In genomic region chr19:49497047-49497789, GRCh38 we compare ENCODE assay signal across 8 cellular contexts. TPM values are rescaled to one million over a fixed set of nuclear protein-coding genes. Genes with fewer than 3 reads are reported as not detected.
A peak's percentile ranks its signal among the peaks of the same experiment; 100 is the strongest.
DNase-seq lines count a peak whose midpoint lies in the region; ATAC-seq, FAIRE-seq and TF ChIP-seq lines count a peak whose summit lies in the region.

No MANE protein-coding gene starts in this region.

- in situ Hi-C loops in K562 (cut with MboI): loop anchor here (10.0 kb wide), 1 partner anchor 378 kb away; the partner anchor contains the start of genes AKT1S1 and TBC1D17

- H3K4me3 ChIP-seq in CD4-positive, CD25-positive, alpha-beta regulatory T cell (ENCODE audit: low read depth, low read length): peak overlapping the region; percentile 97
- H3K4me3 ChIP-seq in K562: peak overlapping the region; percentile 89

- H4K20me1 ChIP-seq in K562 (replicated peaks; ENCODE audit: control insufficient read depth, insufficient read depth, low read length): peaks cover 32% of the 10 kb centered on the region

- WGBS in K562 (ENCODE audit: insufficient coverage, low coverage, missing lambda C conversion rate): 0% methylated on average over 22 of the region's 22 CpGs

- H3K4me3 Mint-ChIP-seq in CD4-positive, CD25-positive, alpha-beta regulatory T cell: peak overlapping the region; percentile 91 to 100 (median 100)
- peak overlapping the region; percentile 99 to 100 (median 100) for H3K4me3 Mint-ChIP-seq in T-cell

- peaks cover 10% of the 10 kb centered on the region for H3K27me3 Mint-ChIP-seq in CD4-positive, CD25-positive, alpha-beta regulatory T cell
- no peaks in the 10 kb centered on the region for H3K27me3 Mint-ChIP-seq in T-cell

- no peaks in the 10 kb centered on the region for H3K9me3 Mint-ChIP-seq in CD4-positive, CD25-positive, alpha-beta regulatory T cell
- H3K9me3 Mint-ChIP-seq in T-cell: no peaks in the 10 kb centered on the region

- H3K9me3 ChIP-seq in CD4-positive, CD25-positive, alpha-beta regulatory T cell (ENCODE audit: control insufficient read depth in 2 of 2, low read length in 2 of 2): no peaks in the 10 kb centered on the region
- H3K9me3 ChIP-seq in K562 (replicated peaks; ENCODE audit: control insufficient read depth, insufficient read depth, low read depth, low read length): no peaks in the 10 kb centered on the region

- H2AFZ ChIP-seq in K562 (ENCODE audit: low read depth, low read length): no peak overlapping the region; the same call in 1 of the 2 replicates

- CTCF ChIA-PET in T-cell (lab: Charles Lee) (interaction anchor here in 1 of 2 donors (0.6 to 1.8 kb wide), 2 partner anchors 24 to 72 kb away, joined by 5 read pairs; no protein-coding TSS in a partner anchor), K562 (lab: Yijun Ruan, JAX; ENCODE audit: low intra/inter-chr PET ratio) (interaction anchor here (0.6 kb wide), 1 partner anchor 31 kb away, joined by 4 read pairs; no protein-coding TSS in a partner anchor)

- TF ChIP-seq EP300 in K562 (IDR thresholded peaks at IDR 0.05; ENCODE audit: low read length): no peak

- H3K9me1 ChIP-seq in K562 (ENCODE audit: control insufficient read depth, insufficient read depth, low read length): peaks cover 7% of the 10 kb centered on the region

- H3K36me3 Mint-ChIP-seq in CD4-positive, CD25-positive, alpha-beta regulatory T cell: peaks cover 27% of the 10 kb centered on the region
- peaks cover 44% of the 10 kb centered on the region for H3K36me3 Mint-ChIP-seq in T-cell

- H3K27me3 ChIP-seq in CD4-positive, CD25-positive, alpha-beta regulatory T cell (ENCODE audit: control insufficient read depth, insufficient read depth, low read length): no peaks in the 10 kb centered on the region
- no peaks in the 10 kb centered on the region for H3K27me3 ChIP-seq in K562 (ENCODE audit: control insufficient read depth in 2 of 2, insufficient read depth in 2 of 2, low read length in 2 of 2)

- POLR2A ChIA-PET in T-cell (lab: Charles Lee) (no interaction called here), K562 (lab: Yijun Ruan, JAX) (interaction anchor here (0.6 to 2.2 kb wide), 7 partner anchors 9 to 220 kb away, joined by 3 to 11 read pairs (median 3); partner anchors contain the start of genes NOSIP and RRAS)

- peaks cover 10 to 65% (median 35%) of the 10 kb centered on the region in 4 donors for H3K4me1 Mint-ChIP-seq in CD4-positive, CD25-positive, alpha-beta regulatory T cell
- peaks cover 58 to 66% (median 66%) of the 10 kb centered on the region in 3 donors for H3K4me1 Mint-ChIP-seq in T-cell

- peak overlapping the region; percentile 97 for H3K4me2 ChIP-seq in K562 (ENCODE audit: insufficient read depth, low read length)

- peaks cover 35% of the 10 kb centered on the region for H3K79me2 ChIP-seq in K562 (ENCODE audit: control insufficient read depth, insufficient read depth, low read length)

- intact Hi-C loops in K562 (cut with micrococcal nuclease): no loop called here

- peaks cover 31% of the 10 kb centered on the region for H3K36me3 ChIP-seq in CD4-positive, CD25-positive, alpha-beta regulatory T cell (ENCODE audit: control insufficient read depth, insufficient read depth, low read length)
- peaks cover 43% of the 10 kb centered on the region for H3K36me3 ChIP-seq in K562 (ENCODE audit: control insufficient read depth, insufficient read depth, low read length)

- TF ChIP-seq POLR2A in K562 (conservative IDR thresholded peaks at IDR 0.05): peak; percentile 68

- no peak for TF ChIP-seq RAD21 in K562 (CRISPR knock-in tag; conservative IDR thresholded peaks at IDR 0.05 in 1 of 2, IDR thresholded peaks at IDR 0.05 in 1 of 2)

- DNase-seq in CD4-positive, CD25-positive, alpha-beta regulatory T cell: peak; percentile 72 to 92 (median 78)
- DNase-seq in HUDEP-2 (lab: John Stamatoyannopoulos, UW; ENCODE audit: unreplicated experiment in 76 of 76): peak in 69 of 76 experiments; percentile 52 to 90 (median 80)
- DNase-seq in T-cell: peak; percentile 57 to 85 (median 76)
- DNase-seq in K562 (ENCODE audit: extremely low read depth in 1 of 4, low spot score in 3 of 4): peak; percentile 47 to 89 (median 63)
- DNase-seq in iPS-NIHi11 (ENCODE audit: low spot score): peak; percentile 32
- peak; percentile 77 for DNase-seq in stimulated activated CD4-positive, alpha-beta T cell treated with anti-CD3 and anti-CD28 coated beads, Interleukin-1b, Interleukin-23, amount 100 ng/mL, for 48 hours
- DNase-seq in NCI-H1092 (lab: John Stamatoyannopoulos, UW): no peak

- peak overlapping the region; percentile 96 to 99 (median 99) for H3K27ac Mint-ChIP-seq in CD4-positive, CD25-positive, alpha-beta regulatory T cell
- H3K27ac Mint-ChIP-seq in T-cell: peak overlapping the region; percentile 95 to 100

- peak overlapping the region; percentile 96 to 99 for H3K9ac ChIP-seq in K562 (ENCODE audit: insufficient read depth in 1 of 2, low read depth in 2 of 2, low read length in 2 of 2)

- no peak for TF ChIP-seq CTCF in K562 (IDR thresholded peaks at IDR 0.05 in 2 of 3, conservative IDR thresholded peaks at IDR 0.05 in 1 of 3; ENCODE audit: insufficient read depth in 2 of 3, low read depth in 1 of 3, low read length in 3 of 3)

- peaks cover 56% of the 10 kb centered on the region for H3K4me1 ChIP-seq in CD4-positive, CD25-positive, alpha-beta regulatory T cell (ENCODE audit: control insufficient read depth, insufficient read depth, low read length, poor library complexity, severe bottlenecking)
- peaks cover 33 to 44% of the 10 kb centered on the region in 2 experiments; a peak in 4 of 5 replicates for H3K4me1 ChIP-seq in K562 (replicated peaks in 1 of 2; ENCODE audit: control insufficient read depth in 2 of 2, insufficient read depth in 2 of 2, low read length in 2 of 2)

- FAIRE-seq in K562 (lab: Jason Lieb, UNC): peak; percentile 51

- peak overlapping the region; percentile 99 for H3K27ac ChIP-seq in CD4-positive, CD25-positive, alpha-beta regulatory T cell (ENCODE audit: insufficient read depth, low read length, poor library complexity, severe bottlenecking)
- H3K27ac ChIP-seq in K562 (ENCODE audit: extremely low read depth, low read depth, low read length): peak overlapping the region; percentile 94

- ATAC-seq in CD4-positive, CD25-positive, alpha-beta regulatory T cell (ENCODE audit: low read depth in 2 of 2): no peak
- ATAC-seq in T-cell (replicated peaks in 1 of 4): peak in 2 of 4 experiments; percentile 3 to 12
- ATAC-seq in K562: peak; percentile 37
- no peak for ATAC-seq in HG02884 (IDR thresholded peaks at IDR 0.05; ENCODE audit: unreplicated experiment)

- no TSS peak for BruUV-seq in K562 (replicated peaks; lab: Mats Ljungman, UMichigan)

RNA-seq across cellular contexts. Expression of gene RPS11, which starts 1.0 kb away (rescaled TPM):
- total RNA-seq in CD4-positive, CD25-positive, alpha-beta regulatory T cell: 2,000 TPM
- polyA plus RNA-seq in CD4-positive, CD25-positive, alpha-beta regulatory T cell: 1,000 to 10,000 TPM; 1,810 to 2,513 (median 2,330) TPM
- total RNA-seq in T-cell (1,000 to 10,000 TPM; 2,401 to 3,215 (median 2,914) TPM), K562 (2014; rRNA removed) (4,429 and 4,457 TPM in 2 replicates), K562 (2014; rRNA removed; fragmentation: Illumina TruSeq; extraction: Trizol) (3,727 and 4,095 TPM in 2 replicates), K562 (2015; rRNA removed; fragmentation: Illumina TruSeq; extraction: Trizol) (4,584 and 4,811 TPM in 2 replicates), K562 (2021) (2,569 and 2,586 TPM in 2 replicates)
- total RNA-seq in K562 (2011; cell fraction: chromatin; rRNA removed; ENCODE audit: low replicate concordance): 240 and 424 TPM in 2 replicates
- 713 and 872 TPM in 2 replicates for total RNA-seq in K562 (2011; cell fraction: nucleolus; rRNA removed)
- 819 and 1,369 TPM in 2 replicates for total RNA-seq in K562 (2011; cell fraction: nucleoplasm; rRNA removed)
- polyA plus RNA-seq in K562 (2011; rRNA removed) (3,634 and 4,412 TPM in 2 replicates), K562 (2014; fragmentation: Illumina TruSeq; extraction: Trizol) (9,049 and 9,152 TPM in 2 replicates), K562 (2014; fragmentation: Nextera tagmentation; extraction: Ambion mirVana) (1,000 to 10,000 TPM; 3,635 to 4,338 TPM), K562 (2014; rRNA removed) (4,533 and 5,388 TPM in 2 replicates)
- polyA plus RNA-seq in K562 (2011; cell fraction: cytosol; rRNA removed): 6,629 and 8,365 TPM in 2 replicates
- 1,560 and 2,176 TPM in 2 replicates for polyA plus RNA-seq in K562 (2011; cell fraction: nucleus; rRNA removed)
- 4,370 and 4,381 TPM in 2 replicates for polyA plus RNA-seq in K562 (2012)
- 1,200 and 1,243 TPM in 2 replicates for polyA minus RNA-seq in K562 (2011; rRNA and poly(A)+ RNA removed)
- 776 and 786 TPM in 2 replicates for polyA minus RNA-seq in K562 (2011; cell fraction: cytosol; rRNA and poly(A)+ RNA removed)
- 241 and 515 TPM in 2 replicates for polyA minus RNA-seq in K562 (2011; cell fraction: nucleus; rRNA and poly(A)+ RNA removed)

RNA-seq across cellular contexts. Expression of gene RPL13A, which starts 9.8 kb away (rescaled TPM):
- total RNA-seq in CD4-positive, CD25-positive, alpha-beta regulatory T cell: 3,622 TPM
- polyA plus RNA-seq in CD4-positive, CD25-positive, alpha-beta regulatory T cell: 1,000 to 10,000 TPM; 1,768 to 2,996 (median 2,546) TPM
- total RNA-seq in T-cell: 1,000 to 10,000 TPM; 5,307 to 6,396 (median 5,878) TPM
- 424 and 920 TPM in 2 replicates for total RNA-seq in K562 (2011; cell fraction: chromatin; rRNA removed; ENCODE audit: low replicate concordance)
- total RNA-seq in K562 (2011; cell fraction: nucleolus; rRNA removed): 1,992 and 2,335 TPM in 2 replicates
- 1,435 and 2,039 TPM in 2 replicates for total RNA-seq in K562 (2011; cell fraction: nucleoplasm; rRNA removed)
- total RNA-seq in K562 (2014; rRNA removed): 4,435 and 4,908 TPM in 2 replicates
- total RNA-seq in K562 (2014; rRNA removed; fragmentation: Illumina TruSeq; extraction: Trizol): 1,693 and 1,744 TPM in 2 replicates
- total RNA-seq in K562 (2015; rRNA removed; fragmentation: Illumina TruSeq; extraction: Trizol): 2,336 and 2,363 TPM in 2 replicates
- 3,484 and 3,598 TPM in 2 replicates for total RNA-seq in K562 (2021)
- 3,377 and 4,740 TPM in 2 replicates for polyA plus RNA-seq in K562 (2011; rRNA removed)
- 4,156 and 5,491 TPM in 2 replicates for polyA plus RNA-seq in K562 (2011; cell fraction: cytosol; rRNA removed)
- 2,583 and 2,819 TPM in 2 replicates for polyA plus RNA-seq in K562 (2011; cell fraction: nucleus; rRNA removed)
- 5,015 and 6,183 TPM in 2 replicates for polyA plus RNA-seq in K562 (2012)
- polyA plus RNA-seq in K562 (2014; fragmentation: Illumina TruSeq; extraction: Trizol): 2,949 and 2,951 TPM in 2 replicates
- 1,000 to 10,000 TPM; 2,516 to 2,665 TPM for polyA plus RNA-seq in K562 (2014; fragmentation: Nextera tagmentation; extraction: Ambion mirVana)
- polyA plus RNA-seq in K562 (2014; rRNA removed): 5,374 and 5,482 TPM in 2 replicates
- polyA minus RNA-seq in K562 (2011; rRNA and poly(A)+ RNA removed): 823 and 942 TPM in 2 replicates
- polyA minus RNA-seq in K562 (2011; cell fraction: cytosol; rRNA and poly(A)+ RNA removed): 967 and 1,445 TPM in 2 replicates
- polyA minus RNA-seq in K562 (2011; cell fraction: nucleus; rRNA and poly(A)+ RNA removed): 1,358 and 2,443 TPM in 2 replicates

RNA-seq across cellular contexts. Expression of gene FCGRT, which starts 15.2 kb away (rescaled TPM):
- total RNA-seq in CD4-positive, CD25-positive, alpha-beta regulatory T cell: 23.3 TPM
- 10 to 100 TPM; 43.0 to 63.0 (median 49.8) TPM for polyA plus RNA-seq in CD4-positive, CD25-positive, alpha-beta regulatory T cell
- total RNA-seq in T-cell (10 to 100 TPM; 20.3 to 41.5 (median 26.4) TPM), K562 (2014; rRNA removed) (0.77 and 2.8 TPM in 2 replicates), K562 (2014; rRNA removed; fragmentation: Illumina TruSeq; extraction: Trizol) (0.38 and 1.1 TPM in 2 replicates), K562 (2015; rRNA removed; fragmentation: Illumina TruSeq; extraction: Trizol) (1.2 and 1.7 TPM in 2 replicates), K562 (2021) (2.2 and 4.0 TPM in 2 replicates)
- 2.5 and 8.7 TPM in 2 replicates for total RNA-seq in K562 (2011; cell fraction: chromatin; rRNA removed; ENCODE audit: low replicate concordance)
- total RNA-seq in K562 (2011; cell fraction: nucleolus; rRNA removed): 5.9 and 8.0 TPM in 2 replicates
- total RNA-seq in K562 (2011; cell fraction: nucleoplasm; rRNA removed): 4.7 and 6.6 TPM in 2 replicates
- polyA plus RNA-seq in K562 (2011; rRNA removed) (1.0 and 8.6 TPM in 2 replicates), K562 (2014; fragmentation: Illumina TruSeq; extraction: Trizol) (1.4 and 1.6 TPM in 2 replicates), K562 (2014; fragmentation: Nextera tagmentation; extraction: Ambion mirVana) (under 1 TPM; 0.11 to 0.18 TPM), K562 (2014; rRNA removed) (1.8 and 2.2 TPM in 2 replicates)
- 2.7 and 9.7 TPM in 2 replicates for polyA plus RNA-seq in K562 (2011; cell fraction: cytosol; rRNA removed)
- 3.4 and 18.3 TPM in 2 replicates for polyA plus RNA-seq in K562 (2011; cell fraction: nucleus; rRNA removed)
- polyA plus RNA-seq in K562 (2012): 3.5 and 7.8 TPM in 2 replicates
- polyA minus RNA-seq in K562 (2011; rRNA and poly(A)+ RNA removed): 0.56 and 3.3 TPM in 2 replicates
- polyA minus RNA-seq in K562 (2011; cell fraction: cytosol; rRNA and poly(A)+ RNA removed): 1.4 and 10.9 TPM in 2 replicates
- 0.40 and 2.1 TPM in 2 replicates for polyA minus RNA-seq in K562 (2011; cell fraction: nucleus; rRNA and poly(A)+ RNA removed)

RNA-seq across cellular contexts. Expression of gene FLT3LG, which starts 23.2 kb away (rescaled TPM):
- total RNA-seq in CD4-positive, CD25-positive, alpha-beta regulatory T cell: 250 TPM
- polyA plus RNA-seq in CD4-positive, CD25-positive, alpha-beta regulatory T cell: 100 to 1,000 TPM; 103 to 154 (median 112) TPM
- total RNA-seq in T-cell (100 to 1,000 TPM; 238 to 356 (median 260) TPM), K562 (2014; rRNA removed) (0.86 and 2.2 TPM in 2 replicates), K562 (2014; rRNA removed; fragmentation: Illumina TruSeq; extraction: Trizol) (0.35 and 1.1 TPM in 2 replicates), K562 (2015; rRNA removed; fragmentation: Illumina TruSeq; extraction: Trizol) (1.1 and 1.5 TPM in 2 replicates), K562 (2021) (5.0 and 6.4 TPM in 2 replicates)
- 5.7 and 5.8 TPM in 2 replicates for total RNA-seq in K562 (2011; cell fraction: chromatin; rRNA removed; ENCODE audit: low replicate concordance)
- 3.2 and 4.3 TPM in 2 replicates for total RNA-seq in K562 (2011; cell fraction: nucleolus; rRNA removed)
- total RNA-seq in K562 (2011; cell fraction: nucleoplasm; rRNA removed): 5.0 and 5.5 TPM in 2 replicates
- polyA plus RNA-seq in K562 (2011; rRNA removed) (1.2 and 2.5 TPM in 2 replicates), K562 (2014; fragmentation: Illumina TruSeq; extraction: Trizol) (1.4 and 3.4 TPM in 2 replicates), K562 (2014; fragmentation: Nextera tagmentation; extraction: Ambion mirVana) (under 1 TPM; 0.31 to 0.49 TPM), K562 (2014; rRNA removed) (2.8 and 4.2 TPM in 2 replicates)
- polyA plus RNA-seq in K562 (2011; cell fraction: cytosol; rRNA removed): 1.7 and 5.8 TPM in 2 replicates
- 2.3 and 4.0 TPM in 2 replicates for polyA plus RNA-seq in K562 (2011; cell fraction: nucleus; rRNA removed)
- 5.5 and 15.1 TPM in 2 replicates for polyA plus RNA-seq in K562 (2012)
- 0.24 and 0.95 TPM in 2 replicates for polyA minus RNA-seq in K562 (2011; rRNA and poly(A)+ RNA removed)
- 2.0 TPM in 1 of 2 replicates, not detected in the other for polyA minus RNA-seq in K562 (2011; cell fraction: cytosol; rRNA and poly(A)+ RNA removed)
- 0.54 and 1.6 TPM in 2 replicates for polyA minus RNA-seq in K562 (2011; cell fraction: nucleus; rRNA and poly(A)+ RNA removed)

RNA-seq across cellular contexts. Expression of gene RCN3, which starts 30.6 kb away (rescaled TPM):
- total RNA-seq in CD4-positive, CD25-positive, alpha-beta regulatory T cell: 3.6 TPM
- 1 to 10 TPM; 1.5 to 5.5 (median 2.5) TPM for polyA plus RNA-seq in CD4-positive, CD25-positive, alpha-beta regulatory T cell
- total RNA-seq in T-cell (1 to 10 TPM; 1.2 to 5.7 (median 1.3) TPM), K562 (2014; rRNA removed) (14.1 and 17.7 TPM in 2 replicates), K562 (2014; rRNA removed; fragmentation: Illumina TruSeq; extraction: Trizol) (0.70 and 1.3 TPM in 2 replicates), K562 (2015; rRNA removed; fragmentation: Illumina TruSeq; extraction: Trizol) (2.6 and 3.2 TPM in 2 replicates), K562 (2021) (9.0 TPM in 2 replicates)
- total RNA-seq in K562 (2011; cell fraction: chromatin; rRNA removed; ENCODE audit: low replicate concordance): 2.7 and 4.6 TPM in 2 replicates
- 6.2 and 9.2 TPM in 2 replicates for total RNA-seq in K562 (2011; cell fraction: nucleolus; rRNA removed)
- 6.4 and 6.9 TPM in 2 replicates for total RNA-seq in K562 (2011; cell fraction: nucleoplasm; rRNA removed)
- polyA plus RNA-seq in K562 (2011; rRNA removed) (1.6 and 3.3 TPM in 2 replicates), K562 (2014; fragmentation: Illumina TruSeq; extraction: Trizol) (2.0 and 6.4 TPM in 2 replicates), K562 (2014; fragmentation: Nextera tagmentation; extraction: Ambion mirVana) (under 1 TPM; 0.43 to 0.76 TPM), K562 (2014; rRNA removed) (4.9 and 6.8 TPM in 2 replicates)
- 4.5 and 6.6 TPM in 2 replicates for polyA plus RNA-seq in K562 (2011; cell fraction: cytosol; rRNA removed)
- 5.2 TPM in 2 replicates for polyA plus RNA-seq in K562 (2011; cell fraction: nucleus; rRNA removed)
- polyA plus RNA-seq in K562 (2012): 4.2 and 4.7 TPM in 2 replicates
- polyA minus RNA-seq in K562 (2011; rRNA and poly(A)+ RNA removed): 0.15 and 0.25 TPM in 2 replicates
- 3.2 and 8.5 TPM in 2 replicates for polyA minus RNA-seq in K562 (2011; cell fraction: cytosol; rRNA and poly(A)+ RNA removed)
- 1.5 and 2.7 TPM in 2 replicates for polyA minus RNA-seq in K562 (2011; cell fraction: nucleus; rRNA and poly(A)+ RNA removed)
